Comparison of ENCODE assay signal across 34 cellular contexts in the genomic region with DNA sequence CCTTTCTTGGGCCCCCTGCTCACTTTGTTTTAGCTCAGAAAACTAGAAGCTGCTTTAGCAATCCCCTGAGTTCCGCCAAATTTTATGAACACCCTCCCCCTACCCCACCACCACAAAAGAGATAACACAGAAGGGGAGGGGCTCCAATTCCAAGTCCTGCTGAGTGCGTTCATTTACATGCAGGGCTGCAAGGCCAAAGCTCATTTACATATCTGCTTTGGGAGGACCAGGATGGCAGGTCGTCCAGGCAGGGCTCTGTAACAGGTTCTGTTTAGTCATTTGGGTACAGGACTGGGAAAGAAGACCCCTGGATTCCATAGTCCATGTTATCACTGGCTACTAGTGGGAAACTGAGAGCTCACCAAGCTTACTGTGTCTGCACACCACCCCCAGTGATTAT. TPM values are rescaled to one million over a fixed set of nuclear protein-coding genes. Genes with fewer than 3 reads are reported as not detected.
"Had no signal": no experiment of that assay in that cellular context is flagged by ENCODE, and none has a peak within 500 bp of the region (broad histone marks: within the 10 kb centered on the region; RNA-seq: fewer than 3 reads in every experiment).

No MANE protein-coding gene starts in this region.

- ATAC-seq: body of pancreas; gastroesophageal sphincter; left lobe of liver; mucosa of descending colon; natural killer cell treated with Interleukin-12 subunit alpha and Interleukin-12 subunit beta and Interleukin-15 and Interleukin-18, amount 100 ng/mL, for 72 hours; right cardiac atrium; stimulated activated naive B cell treated with anti-CD40 and anti-IgM and Interleukin-4, amounts not matched to agents 10 μg/mL and 1 μg/mL and 100 μg/mL, for 72 hours had no signal

- H3K4me3 Mint-ChIP-seq: activated naive CD4-positive, alpha-beta T cell treated with anti-CD3 and anti-CD28 coated beads for 36 hours; activated naive CD8-positive, alpha-beta T cell treated with anti-CD3 and anti-CD28 coated beads for 36 hours; activated T-helper 1 cell treated with anti-CD3 and anti-CD28 coated beads, Interleukin-12 subunit alpha, Interleukin-12 subunit beta, Interleukin-2, Interleukin-4 antibody, amounts not matched to agents 30 ng/mL and 10 ng/mL and 1 ng/mL, durations not matched to agents 14 hours and 24 hours and 36 hours; natural killer cell treated with Interleukin-12 subunit alpha and Interleukin-12 subunit beta and Interleukin-15 and Interleukin-18, amount 100 ng/mL, for 72 hours; stimulated activated naive B cell treated with anti-CD40 and anti-IgM and Interleukin-4, amounts not matched to agents 10 μg/mL and 1 μg/mL and 100 μg/mL, for 72 hours; T-helper 1 cell treated with Interleukin-12 subunit alpha and Interleukin-12 subunit beta and Interleukin-4 antibody, amounts not matched to agents 30 μg/mL and 1 μg/mL, for 36 hours had no signal

- DNase-seq: activated CD4-positive, alpha-beta T cell treated with anti-CD3 and anti-CD28 coated beads for 4 hours; activated CD4-positive, alpha-beta T cell treated with anti-CD3 and anti-CD28 coated beads, Interleukin-2, amount 50 U/mL, for 4 hours; activated CD8-positive, alpha-beta memory T cell treated with anti-CD3 and anti-CD28 coated beads for 24 hours; activated effector memory CD4-positive, alpha-beta T cell treated with anti-CD3 and anti-CD28 coated beads, Interleukin-2, amount 50 U/mL, for 16 hours; activated naive CD4-positive, alpha-beta T cell treated with anti-CD3 and anti-CD28 coated beads for 36 hours; activated naive CD8-positive, alpha-beta T cell treated with anti-CD3 and anti-CD28 coated beads for 36 hours; adrenal gland; aorta; body of pancreas; dorsolateral prefrontal cortex; effector memory CD4-positive, alpha-beta T cell; erythroblast; kidney glomerular epithelial cell; mucosa of descending colon; right cardiac atrium; stimulated activated CD4-positive, alpha-beta T cell treated with anti-CD3 and anti-CD28 coated beads, Interleukin-15, amount 100 ng/mL, for 24 hours; stimulated activated CD4-positive, alpha-beta T cell treated with anti-CD3 and anti-CD28 coated beads, Interleukin-2, amount 100 ng/mL, for 24 hours; stimulated activated naive B cell treated with anti-CD40 and anti-IgM and Interleukin-4, amounts not matched to agents 10 μg/mL and 1 μg/mL and 100 μg/mL, for 72 hours; T1000; thyroid gland; upper lobe of left lung had no signal

- H3K9me3 ChIP-seq: adrenal gland, body of pancreas, gastroesophageal sphincter, mucosa of descending colon, stomach, thyroid gland, upper lobe of left lung, vagina had no signal

- H3K4me1 ChIP-seq: adrenal gland, vagina had no signal

- H3K36me3 ChIP-seq: adrenal gland, cardiac muscle cell, gastroesophageal sphincter, stomach, thyroid gland, upper lobe of left lung, vagina had no signal

- H3K27ac ChIP-seq: adrenal gland, body of pancreas, cardiac muscle cell, coronary artery, dorsolateral prefrontal cortex, gastroesophageal sphincter, hepatocyte, stomach, thyroid gland, upper lobe of left lung, vagina had no signal

- H3K36me3 Mint-ChIP-seq: activated naive CD8-positive, alpha-beta T cell treated with anti-CD3 and anti-CD28 coated beads for 36 hours; natural killer cell treated with Interleukin-12 subunit alpha and Interleukin-12 subunit beta and Interleukin-15 and Interleukin-18, amount 100 ng/mL, for 72 hours; stimulated activated naive B cell treated with anti-CD40 and anti-IgM and Interleukin-4, amounts not matched to agents 10 μg/mL and 1 μg/mL and 100 μg/mL, for 72 hours had no signal

- H3K9me3 Mint-ChIP-seq: activated naive CD8-positive, alpha-beta T cell treated with anti-CD3 and anti-CD28 coated beads for 36 hours; activated T-helper 1 cell treated with anti-CD3 and anti-CD28 coated beads, Interleukin-12 subunit alpha, Interleukin-12 subunit beta, Interleukin-2, Interleukin-4 antibody, amounts not matched to agents 30 ng/mL and 10 ng/mL and 1 ng/mL, durations not matched to agents 14 hours and 24 hours and 36 hours; natural killer cell treated with Interleukin-12 subunit alpha and Interleukin-12 subunit beta and Interleukin-15 and Interleukin-18, amount 100 ng/mL, for 72 hours; stimulated activated naive B cell treated with anti-CD40 and anti-IgM and Interleukin-4, amounts not matched to agents 10 μg/mL and 1 μg/mL and 100 μg/mL, for 72 hours; T-helper 1 cell treated with Interleukin-12 subunit alpha and Interleukin-12 subunit beta and Interleukin-4 antibody, amounts not matched to agents 30 μg/mL and 1 μg/mL, for 36 hours had no signal

- H3K27me3 ChIP-seq: adrenal gland, body of pancreas, cardiac muscle cell, dorsolateral prefrontal cortex, gastroesophageal sphincter, hepatocyte, stomach, thyroid gland, upper lobe of left lung, vagina had no signal

- H3K27me3 Mint-ChIP-seq: activated naive CD8-positive, alpha-beta T cell treated with anti-CD3 and anti-CD28 coated beads for 36 hours; stimulated activated naive B cell treated with anti-CD40 and anti-IgM and Interleukin-4, amounts not matched to agents 10 μg/mL and 1 μg/mL and 100 μg/mL, for 72 hours had no signal

- H3K27ac Mint-ChIP-seq: activated naive CD4-positive, alpha-beta T cell treated with anti-CD3 and anti-CD28 coated beads for 36 hours; activated naive CD8-positive, alpha-beta T cell treated with anti-CD3 and anti-CD28 coated beads for 36 hours; activated T-helper 1 cell treated with anti-CD3 and anti-CD28 coated beads, Interleukin-12 subunit alpha, Interleukin-12 subunit beta, Interleukin-2, Interleukin-4 antibody, amounts not matched to agents 30 ng/mL and 10 ng/mL and 1 ng/mL, durations not matched to agents 14 hours and 24 hours and 36 hours; natural killer cell treated with Interleukin-12 subunit alpha and Interleukin-12 subunit beta and Interleukin-15 and Interleukin-18, amount 100 ng/mL, for 72 hours; T-helper 1 cell treated with Interleukin-12 subunit alpha and Interleukin-12 subunit beta and Interleukin-4 antibody, amounts not matched to agents 30 μg/mL and 1 μg/mL, for 36 hours had no signal

- H3K4me3 ChIP-seq: adrenal gland, body of pancreas, cardiac muscle cell, coronary artery, dorsolateral prefrontal cortex, gastroesophageal sphincter, hepatocyte, lung, mucosa of descending colon, stomach, thyroid gland, upper lobe of left lung, vagina had no signal

RNA-seq across cellular contexts. Expression of a gene that starts 52.8 kb away (rescaled TPM):
- total RNA-seq: activated naive CD4-positive, alpha-beta T cell treated with anti-CD3 and anti-CD28 coated beads for 36 hours; activated naive CD8-positive, alpha-beta T cell treated with anti-CD3 and anti-CD28 coated beads for 36 hours; activated T-helper 1 cell treated with anti-CD3 and anti-CD28 coated beads, Interleukin-12 subunit alpha, Interleukin-12 subunit beta, Interleukin-2, Interleukin-4 antibody, amounts not matched to agents 30 ng/mL and 10 ng/mL and 1 ng/mL, durations not matched to agents 14 hours and 24 hours and 36 hours; aorta; gastroesophageal sphincter; hepatocyte; left lobe of liver; mesenteric fat pad; mucosa of descending colon; natural killer cell treated with Interleukin-12 subunit alpha and Interleukin-12 subunit beta and Interleukin-15 and Interleukin-18, amount 100 ng/mL, for 72 hours; osteoblast; thyroid gland; vagina had no signal
- polyA plus RNA-seq: adrenal gland, aorta, cardiac muscle cell, hepatocyte, right cardiac atrium, stomach had no signal
